In the genomic region with DNA sequence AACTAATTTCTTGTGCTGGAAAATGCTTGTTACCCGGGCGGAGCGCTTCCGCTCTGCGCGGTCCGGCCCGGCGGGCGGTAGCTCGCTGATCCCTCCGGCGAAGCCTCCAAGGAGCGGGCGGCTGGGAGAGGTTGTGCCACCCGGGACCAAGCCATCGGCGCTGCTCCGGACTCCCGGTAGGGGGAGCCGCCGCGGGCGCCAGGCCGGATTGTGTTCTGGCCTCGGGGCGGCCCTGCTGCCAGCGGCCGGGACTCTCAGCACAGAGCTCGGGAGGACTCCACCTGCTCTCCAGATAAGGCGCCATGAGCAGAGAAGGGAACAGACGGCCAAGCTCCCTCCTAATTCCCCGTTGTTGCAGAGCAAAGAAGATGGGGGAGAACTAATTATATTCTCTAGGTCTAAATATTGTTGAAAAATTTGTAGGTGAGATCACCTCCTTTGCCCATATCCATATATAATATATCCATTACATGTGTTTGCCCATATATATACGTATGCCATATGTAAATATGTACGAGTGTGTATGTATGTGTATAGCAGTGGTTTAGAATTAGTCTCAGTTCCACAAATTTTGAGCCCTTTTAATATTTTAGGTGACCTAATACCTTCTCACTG, we compare ENCODE assay signal across 8 cellular contexts. TPM values are rescaled to one million over a fixed set of nuclear protein-coding genes. Genes with fewer than 3 reads are reported as not detected.
DNase-seq lines count a peak whose midpoint lies in the region; ATAC-seq and TF ChIP-seq lines count a peak whose summit lies in the region.

No MANE protein-coding gene starts in this region.

- peaks cover 33% of the 10 kb centered on the region for H3K4me1 Mint-ChIP-seq in CD4-positive, alpha-beta T cell (ENCODE audit: low read depth)

- H3K27me3 Mint-ChIP-seq in CD4-positive, alpha-beta T cell, result peaks cover 97% of the 10 kb centered on the region

- H3K27ac ChIP-seq in coronary artery (no peak overlapping the region), right lobe of liver (no peak overlapping the region), upper lobe of right lung (no peak overlapping the region)
- no peak overlapping the region for H3K27ac ChIP-seq in CD4-positive, alpha-beta T cell (ENCODE audit: low read depth, low read length)

- POLR2A ChIA-PET in CD4-positive, alpha-beta T cell (lab: Charles Lee), result no interaction called here

- no peak overlapping the region for H3K4me3 Mint-ChIP-seq in CD4-positive, alpha-beta T cell

- no peak for DNase-seq in AG09309 (ENCODE audit: low read depth)
- DNase-seq in NOMO-1 treated with dmso at 0.1 percent for 144 hours (lab: John Stamatoyannopoulos, UW; ENCODE audit: unreplicated experiment), result peak; percentile 37
- DNase-seq in coronary artery (ENCODE audit: low spot score), result no peak
- DNase-seq in right lobe of liver, result peak; percentile 76 to 83 (median 83)
- DNase-seq in upper lobe of right lung, result peak; percentile 85
- no peak for DNase-seq in CD4-positive, alpha-beta T cell

- H3K9me3 ChIP-seq in right lobe of liver (no peaks in the 10 kb centered on the region), upper lobe of right lung (no peaks in the 10 kb centered on the region)
- no peaks in the 10 kb centered on the region for H3K9me3 ChIP-seq in CD4-positive, alpha-beta T cell (ENCODE audit: control insufficient read depth, low read length)

- no peak overlapping the region for H3K27ac Mint-ChIP-seq in CD4-positive, alpha-beta T cell

- H3K27me3 ChIP-seq in right lobe of liver (peaks cover 11 to 47% of the 10 kb centered on the region in 2 donors), upper lobe of right lung (peaks cover 99% of the 10 kb centered on the region)
- peaks cover 86% of the 10 kb centered on the region for H3K27me3 ChIP-seq in CD4-positive, alpha-beta T cell (ENCODE audit: control insufficient read depth, insufficient read depth, low read length)

- CTCF ChIA-PET in CD4-positive, alpha-beta T cell (lab: Charles Lee), result interaction anchor here (1.4 kb wide), 1 partner anchor 17 kb away, joined by 3 read pairs; no protein-coding TSS in a partner anchor

- 10% methylated on average over 17 of the region's 35 CpGs for WGBS in right lobe of liver (ENCODE audit: insufficient coverage, low coverage, low lambda C conversion rate, missing lambda C conversion rate)

- no peaks in the 10 kb centered on the region for H3K36me3 Mint-ChIP-seq in CD4-positive, alpha-beta T cell (ENCODE audit: low read depth)

- TF ChIP-seq CTCF in AG09309 (IDR thresholded peaks at IDR 0.05; ENCODE audit: control insufficient read depth, insufficient read depth, low read depth, low read length, missing control alignments), result peak; percentile 78
- TF ChIP-seq CTCF in coronary artery (IDR thresholded peaks at IDR 0.05), result peak; percentile 51
- peak; percentile 66 to 84 (median 80) for TF ChIP-seq CTCF in right lobe of liver (IDR thresholded peaks at IDR 0.05)
- TF ChIP-seq CTCF in upper lobe of right lung (IDR thresholded peaks at IDR 0.05), result peak; percentile 66
- TF ChIP-seq CTCF in CD4-positive, alpha-beta T cell (IDR thresholded peaks at IDR 0.05), result no peak

- intact Hi-C loops in right lobe of liver (cut with DNase I), result loop anchor here in 1 of 2 donors (10.0 kb wide), 1 partner anchor 123 kb away; no protein-coding TSS in a partner anchor
- intact Hi-C loops in upper lobe of right lung (cut with DNase I), result no loop called here
- intact Hi-C loops in CD4-positive, alpha-beta T cell (cut with DNase I, micrococcal nuclease), result loop anchor here in 1 of 2 experiments (2.0 kb wide), 1 partner anchor 17 kb away; no protein-coding TSS in a partner anchor

- no peaks in the 10 kb centered on the region for H3K9me3 Mint-ChIP-seq in CD4-positive, alpha-beta T cell

- peak; percentile 94 for ATAC-seq in GM18502 (IDR thresholded peaks at IDR 0.05; ENCODE audit: poor library complexity, unreplicated experiment)
- peak; percentile 85 for ATAC-seq in HG03342 (IDR thresholded peaks at IDR 0.05; ENCODE audit: unreplicated experiment)
- peak; percentile 98 to 99 (median 98) for ATAC-seq in right lobe of liver
- ATAC-seq in upper lobe of right lung, result peak; percentile 93
- ATAC-seq in CD4-positive, alpha-beta T cell (ENCODE audit: poor library complexity), result no peak

- H3K4me3 ChIP-seq in AG09309 (ENCODE audit: control insufficient read depth, low read depth, low read length) (peak overlapping the region; percentile 31), coronary artery (peak overlapping the region; percentile 60), right lobe of liver (no peak overlapping the region), upper lobe of right lung (no peak overlapping the region)

- peaks cover 0 to 9% (median 4%) of the 10 kb centered on the region in 4 donors for H3K4me1 ChIP-seq in right lobe of liver
- H3K4me1 ChIP-seq in upper lobe of right lung, result peaks cover 17% of the 10 kb centered on the region

- H3K36me3 ChIP-seq in right lobe of liver, result no peaks in the 10 kb centered on the region
- no peaks in the 10 kb centered on the region for H3K36me3 ChIP-seq in upper lobe of right lung

- TF ChIP-seq POLR2A in right lobe of liver (IDR thresholded peaks at IDR 0.05), result no peak

RNA-seq across cellular contexts. Expression of a gene that starts 13.8 kb away (rescaled TPM):
- total RNA-seq in right lobe of liver (1 to 10 TPM; 3.3 to 8.5 (median 6.0) TPM), upper lobe of right lung (3.9 TPM)
- total RNA-seq in CD4-positive, alpha-beta T cell, result not detected

Comparison
In these comparisons a context has a peak if more than half of its experiments do, and no peak if none do; other contexts are left out.
1. DNase-seq: peak in NOMO-1 treated with dmso at 0.1 percent for 144 hours (single experiment), right lobe of liver (3 of 3) and upper lobe of right lung (single experiment); none in AG09309 (single experiment), coronary artery (single experiment) and CD4-positive, alpha-beta T cell (0 of 10).
2. H3K4me3 ChIP-seq: peak in AG09309 (single experiment) and coronary artery (single experiment); none in right lobe of liver (0 of 3) and upper lobe of right lung (single experiment).